ENCODE assay signal across 8 cellular contexts in genomic region chr3:129577925-129578742, GRCh38. TPM values are rescaled to one million over a fixed set of nuclear protein-coding genes. Genes with fewer than 3 reads are reported as not detected.
DNase-seq lines count a peak whose midpoint lies in the region; ATAC-seq and TF ChIP-seq lines count a peak whose summit lies in the region.

No MANE protein-coding gene starts in this region.

- intact Hi-C loops in sciatic nerve (cut with DNase I) = no loop called here

- no peaks in the 10 kb centered on the region for H3K27me3 ChIP-seq in osteoblast (ENCODE audit: insufficient read depth, low read length)

- H3K4me3 ChIP-seq in osteoblast (ENCODE audit: insufficient read depth, low read length) = no peak overlapping the region

- H3K4me2 ChIP-seq in osteoblast (ENCODE audit: insufficient read depth, low read length) = no peak overlapping the region

- no peaks in the 10 kb centered on the region for H3K36me3 Mint-ChIP-seq in activated CD4-positive, alpha-beta memory T cell treated with anti-CD3 and anti-CD28 coated beads, Interleukin-2, amount 10 ng/mL, durations not matched to agents 7 days and 5 days (ENCODE audit: low read depth)

- peaks cover 2% of the 10 kb centered on the region for H3K79me2 ChIP-seq in osteoblast (ENCODE audit: insufficient read depth, low read length)

- H3K27ac Mint-ChIP-seq in activated CD4-positive, alpha-beta memory T cell treated with anti-CD3 and anti-CD28 coated beads, Interleukin-2, amount 10 ng/mL, durations not matched to agents 7 days and 5 days = peak overlapping the region; percentile 94

- TF ChIP-seq CTCF in osteoblast (IDR thresholded peaks at IDR 0.05; ENCODE audit: extremely low read depth, low read depth, low read length) = no peak

- CTCF ChIA-PET in activated CD4-positive, alpha-beta memory T cell treated with anti-CD3 and anti-CD28 coated beads, Interleukin-2, amount 10 ng/mL, durations not matched to agents 7 days and 5 days (lab: Charles Lee) = interaction anchor here (1.2 to 2.1 kb wide), 2 partner anchors 15 to 88 kb away, joined by 3 to 8 read pairs; no protein-coding TSS in a partner anchor

- POLR2A ChIA-PET in activated CD4-positive, alpha-beta memory T cell treated with anti-CD3 and anti-CD28 coated beads, Interleukin-2, amount 10 ng/mL, durations not matched to agents 7 days and 5 days (lab: Charles Lee) = interaction anchor here (1.1 to 2.8 kb wide), 6 partner anchors 9 to 138 kb away, joined by 3 to 30 read pairs (median 4); partner anchors contain the start of genes IFT122 and MBD4

- H3K27me3 Mint-ChIP-seq in activated CD4-positive, alpha-beta memory T cell treated with anti-CD3 and anti-CD28 coated beads, Interleukin-2, amount 10 ng/mL, durations not matched to agents 7 days and 5 days = no peaks in the 10 kb centered on the region

- no peak overlapping the region for H3K27ac ChIP-seq in osteoblast (ENCODE audit: low read depth, low read length)

- no peak for DNase-seq in activated CD4-positive, alpha-beta memory T cell treated with anti-CD3 and anti-CD28 coated beads, Interleukin-2, amount 10 ng/mL, durations not matched to agents 7 days and 5 days
- no peak for DNase-seq in sciatic nerve (ENCODE audit: low spot score)
- DNase-seq in NCI-H1417 treated with DMSO at 0.1 percent for 48 hours (lab: John Stamatoyannopoulos, UW) = no peak
- no peak for DNase-seq in osteoblast (ENCODE audit: insufficient read length, low spot score, missing footprints)
- DNase-seq in globus pallidus (ENCODE audit: low spot score) = no peak
- DNase-seq in NCI-H1105 treated with DMSO at 0.1 percent for 48 hours (lab: John Stamatoyannopoulos, UW) = no peak

- H4K20me1 ChIP-seq in osteoblast (ENCODE audit: insufficient read depth, low read length) = peaks cover 8% of the 10 kb centered on the region

- no peaks in the 10 kb centered on the region for H3K9me3 ChIP-seq in osteoblast (ENCODE audit: low read depth, low read length)

- peak; percentile 57 for ATAC-seq in GM18909 (IDR thresholded peaks at IDR 0.05; ENCODE audit: poor library complexity, unreplicated experiment)
- peak; percentile 56 for ATAC-seq in HG03135 (IDR thresholded peaks at IDR 0.05; ENCODE audit: unreplicated experiment)
- ATAC-seq in sciatic nerve = peak; percentile 61

- H3K9me3 Mint-ChIP-seq in activated CD4-positive, alpha-beta memory T cell treated with anti-CD3 and anti-CD28 coated beads, Interleukin-2, amount 10 ng/mL, durations not matched to agents 7 days and 5 days = no peaks in the 10 kb centered on the region

- H3K36me3 ChIP-seq in osteoblast (ENCODE audit: insufficient read depth, low read length) = peaks cover 68% of the 10 kb centered on the region

- H3K4me1 ChIP-seq in osteoblast (ENCODE audit: insufficient read depth, low read length) = no peaks in the 10 kb centered on the region

- peaks cover 39% of the 10 kb centered on the region for H3K4me1 Mint-ChIP-seq in activated CD4-positive, alpha-beta memory T cell treated with anti-CD3 and anti-CD28 coated beads, Interleukin-2, amount 10 ng/mL, durations not matched to agents 7 days and 5 days

- no peak overlapping the region for H2AFZ ChIP-seq in osteoblast (ENCODE audit: low read length)

- no peak overlapping the region for H3K4me3 Mint-ChIP-seq in activated CD4-positive, alpha-beta memory T cell treated with anti-CD3 and anti-CD28 coated beads, Interleukin-2, amount 10 ng/mL, durations not matched to agents 7 days and 5 days

RNA-seq across cellular contexts. Expression of gene PLXND1, which starts 28.3 kb away (rescaled TPM):
- 10 to 100 TPM; 13.4 to 18.0 TPM for total RNA-seq in activated CD4-positive, alpha-beta memory T cell treated with anti-CD3 and anti-CD28 coated beads, Interleukin-2, amount 10 ng/mL, durations not matched to agents 7 days and 5 days
- total RNA-seq in sciatic nerve (319 TPM), osteoblast (126 and 134 TPM in 2 replicates)

RNA-seq across cellular contexts. Expression of gene H1-8, which starts 35.2 kb away (rescaled TPM):
- total RNA-seq in activated CD4-positive, alpha-beta memory T cell treated with anti-CD3 and anti-CD28 coated beads, Interleukin-2, amount 10 ng/mL, durations not matched to agents 7 days and 5 days = not detected
- not detected for total RNA-seq in sciatic nerve
- not detected in 2 replicates for total RNA-seq in osteoblast

RNA-seq across cellular contexts. Expression of gene RHO, which starts 49.7 kb away (rescaled TPM):
- not detected for total RNA-seq in activated CD4-positive, alpha-beta memory T cell treated with anti-CD3 and anti-CD28 coated beads, Interleukin-2, amount 10 ng/mL, durations not matched to agents 7 days and 5 days
- not detected for total RNA-seq in sciatic nerve
- not detected in 2 replicates for total RNA-seq in osteoblast
